1 cellular context compared by ENCODE assay signal in the genomic region with DNA sequence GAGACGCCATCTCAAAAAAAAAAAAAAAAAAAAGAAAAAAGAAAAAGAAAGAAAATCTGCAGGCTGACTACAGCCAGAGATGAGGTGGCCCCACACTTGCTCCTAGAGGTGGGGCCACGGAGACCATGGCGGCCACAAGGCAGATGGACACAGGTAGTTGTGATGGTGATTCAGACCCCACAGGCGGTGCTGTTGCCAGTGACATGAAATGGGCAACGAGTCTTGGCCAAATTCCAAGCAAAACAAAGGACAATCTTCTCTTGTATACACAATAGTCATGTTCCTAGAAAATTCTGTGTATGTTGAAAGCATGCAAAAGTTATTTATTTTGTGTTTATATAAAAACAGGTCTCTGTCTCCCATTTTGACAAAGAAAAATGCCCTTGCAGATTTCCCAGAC.
TF ChIP-seq lines count a peak whose summit lies in the region.

No MANE protein-coding gene starts in this region.

TF ChIP-seq in HEK293, 187 proteins besides CTCF, POLR2A, EP300 and RAD21 (continued from another document):
- TF ChIP-seq, protein P1, sequence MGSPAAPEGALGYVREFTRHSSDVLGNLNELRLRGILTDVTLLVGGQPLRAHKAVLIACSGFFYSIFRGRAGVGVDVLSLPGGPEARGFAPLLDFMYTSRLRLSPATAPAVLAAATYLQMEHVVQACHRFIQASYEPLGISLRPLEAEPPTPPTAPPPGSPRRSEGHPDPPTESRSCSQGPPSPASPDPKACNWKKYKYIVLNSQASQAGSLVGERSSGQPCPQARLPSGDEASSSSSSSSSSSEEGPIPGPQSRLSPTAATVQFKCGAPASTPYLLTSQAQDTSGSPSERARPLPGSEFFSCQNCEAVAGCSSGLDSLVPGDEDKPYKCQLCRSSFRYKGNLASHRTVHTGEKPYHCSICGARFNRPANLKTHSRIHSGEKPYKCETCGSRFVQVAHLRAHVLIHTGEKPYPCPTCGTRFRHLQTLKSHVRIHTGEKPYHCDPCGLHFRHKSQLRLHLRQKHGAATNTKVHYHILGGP (tag by site-specific recombination; IDR thresholded peaks at IDR 0.05) = peak; percentile 62; the same call in 1 of the 2 replicates
- TF ChIP-seq SCRT2 (tag by site-specific recombination; IDR thresholded peaks at IDR 0.05) (peak; percentile 44; the same call in 1 of the 2 replicates), ZNF175 (tag by site-specific recombination; IDR thresholded peaks at IDR 0.05) (no peak), ZNF19 (tag by site-specific recombination; IDR thresholded peaks at IDR 0.05; ENCODE audit: low read depth) (no peak), ZNF121 (tag by site-specific recombination; IDR thresholded peaks at IDR 0.05) (no peak), GLIS1 (tag by site-specific recombination; IDR thresholded peaks at IDR 0.05) (peak; percentile 55)
